ENCODE assay signal across 9 cellular contexts in genomic region chr18:55406374-55407045, GRCh38.
A peak's percentile ranks its signal among the peaks of the same experiment; 100 is the strongest.
DNase-seq lines count a peak whose midpoint lies in the region; ATAC-seq and TF ChIP-seq lines count a peak whose summit lies in the region.
"Had no signal": no experiment of that assay in that cellular context is flagged by ENCODE, and none has a peak within 500 bp of the region (broad histone marks: within the 10 kb centered on the region; RNA-seq: fewer than 3 reads in every experiment).

No MANE protein-coding gene starts in this region.

- H3K9me3 Mint-ChIP-seq in activated CD4-positive, alpha-beta memory T cell treated with anti-CD3 and anti-CD28 coated beads, Interleukin-2, amount 10 ng/mL, durations not matched to agents 7 days and 5 days = no peaks in the 10 kb centered on the region

- no peak overlapping the region for H3K9ac ChIP-seq in PC-3 (ENCODE audit: low read length)

- H3K79me2 ChIP-seq in PC-3 (ENCODE audit: low read length) = no peaks in the 10 kb centered on the region

- BruUV-seq in PC-3 (replicated peaks; lab: Mats Ljungman, UMichigan) = no TSS peak

- intact Hi-C loops in heart right ventricle (cut with DNase I) (loop anchor here in 6 of 10 donors (5.0 to 10.0 kb wide), 6 partner anchors 62 to 292 kb away; no protein-coding TSS in a partner anchor), Right ventricle myocardium inferior (cut with DNase I) (no loop called here), PC-3 (cut with micrococcal nuclease) (no loop called here), transverse colon (cut with DNase I; ENCODE audit: low total_unique reads) (loop anchor here (10.0 kb wide), 1 partner anchor 82 kb away; no protein-coding TSS in a partner anchor)

- 79 to 82% methylated on average over 18 of the region's 18 CpGs for WGBS in heart right ventricle, 2 donors
- WGBS in transverse colon (ENCODE audit: low coverage in 1 of 2), 2 donors = 78 to 79% methylated on average over 17 to 18 of the region's 18 CpGs

- H3K9me2 ChIP-seq in PC-3 (replicated peaks; ENCODE audit: low read length) = no peaks in the 10 kb centered on the region

- H2AFZ ChIP-seq in PC-3 (ENCODE audit: low read length) = 0 out of 2 replicates have a peak overlapping the region, but pooled peaks have one; percentile 41

- DNase-seq in heart right ventricle (no peak), Right ventricle myocardium inferior (ENCODE audit: missing footprints) (no peak), PC-3 (no peak), inferior parietal cortex (ENCODE audit: extremely low spot score) (peak; percentile 80), transverse colon (no peak), GM10266 (ENCODE audit: extremely low spot score) (no peak)
- DNase-seq in activated CD4-positive, alpha-beta memory T cell treated with anti-CD3 and anti-CD28 coated beads, Interleukin-2, amount 10 ng/mL, durations not matched to agents 7 days and 5 days = no peak
- DNase-seq: stimulated activated CD4-positive, alpha-beta T cell treated with anti-CD3 and anti-CD28 coated beads, Interleukin-4, amount 100 ng/mL, for 1 hour had no signal

- TF ChIP-seq CTCF in heart right ventricle (IDR thresholded peaks at IDR 0.05) (no peak), PC-3 (conservative IDR thresholded peaks at IDR 0.05; ENCODE audit: low read depth, low read length) (no peak), transverse colon (IDR thresholded peaks at IDR 0.05) (no peak), GM10266 (IDR thresholded peaks at IDR 0.05; ENCODE audit: control insufficient read depth, insufficient read depth, low read depth, missing control alignments) (no peak)

- CTCF ChIA-PET in PC-3 (lab: Charles Lee) = no interaction called here
- CTCF ChIA-PET in activated CD4-positive, alpha-beta memory T cell treated with anti-CD3 and anti-CD28 coated beads, Interleukin-2, amount 10 ng/mL, durations not matched to agents 7 days and 5 days (lab: Charles Lee) = no interaction called here

- no peak for TF ChIP-seq POLR2A in transverse colon (IDR thresholded peaks at IDR 0.05)

- no peaks in the 10 kb centered on the region for H3K36me3 ChIP-seq in heart right ventricle
- no peaks in the 10 kb centered on the region for H3K36me3 ChIP-seq in PC-3 (ENCODE audit: low read depth, low read length)
- no peaks in the 10 kb centered on the region for H3K36me3 ChIP-seq in transverse colon

- ATAC-seq in heart right ventricle = no peak
- ATAC-seq in Right ventricle myocardium inferior = no peak
- no peak for ATAC-seq in PC-3
- no peak for ATAC-seq in HG03039 (IDR thresholded peaks at IDR 0.05; ENCODE audit: unreplicated experiment)

- no peaks in the 10 kb centered on the region for H3K9me3 ChIP-seq in heart right ventricle
- H3K9me3 ChIP-seq in PC-3 (ENCODE audit: low read length) = no peaks in the 10 kb centered on the region
- H3K9me3 ChIP-seq in transverse colon = no peaks in the 10 kb centered on the region

- POLR2A ChIA-PET in PC-3 (lab: Charles Lee; ENCODE audit: unreplicated experiment) = interaction anchor here (0.7 kb wide), 1 partner anchor 356 kb away, joined by 37 read pairs; no protein-coding TSS in a partner anchor
- POLR2A ChIA-PET in activated CD4-positive, alpha-beta memory T cell treated with anti-CD3 and anti-CD28 coated beads, Interleukin-2, amount 10 ng/mL, durations not matched to agents 7 days and 5 days (lab: Charles Lee) = no interaction called here

- no peaks in the 10 kb centered on the region for H3K27me3 ChIP-seq in heart right ventricle
- no peaks in the 10 kb centered on the region for H3K27me3 ChIP-seq in PC-3 (ENCODE audit: low read length)
- H3K27me3 ChIP-seq in transverse colon = no peaks in the 10 kb centered on the region

- no peaks in the 10 kb centered on the region for H3K36me3 Mint-ChIP-seq in activated CD4-positive, alpha-beta memory T cell treated with anti-CD3 and anti-CD28 coated beads, Interleukin-2, amount 10 ng/mL, durations not matched to agents 7 days and 5 days (ENCODE audit: low read depth)

- TF ChIP-seq EP300 in transverse colon (IDR thresholded peaks at IDR 0.05; ENCODE audit: low read depth) = no peak

- H3K27ac ChIP-seq in heart right ventricle (peak overlapping the region in 9 of 10 donors; percentile 15 to 86 (median 65)), PC-3 (ENCODE audit: low read length) (no peak overlapping the region), transverse colon (peak overlapping the region in 3 of 4 donors; percentile 15 to 78 (median 57))

- H3K4me3 ChIP-seq in heart right ventricle (no peak overlapping the region), PC-3 (ENCODE audit: low read length) (no peak overlapping the region), transverse colon (no peak overlapping the region)

- H3K4me1 ChIP-seq in heart right ventricle = peaks cover 0 to 52% (median 38%) of the 10 kb centered on the region in 9 donors
- H3K4me1 ChIP-seq in PC-3 (ENCODE audit: insufficient read depth, low read length) = peaks cover 16% of the 10 kb centered on the region
- H3K4me1 ChIP-seq in transverse colon = peaks cover 0 to 14% (median 3%) of the 10 kb centered on the region in 4 donors

- no peak overlapping the region for H3K27ac Mint-ChIP-seq in activated CD4-positive, alpha-beta memory T cell treated with anti-CD3 and anti-CD28 coated beads, Interleukin-2, amount 10 ng/mL, durations not matched to agents 7 days and 5 days

- peak overlapping the region; percentile 37 for H3K4me2 ChIP-seq in PC-3 (ENCODE audit: low read length)

- H3K4me3 Mint-ChIP-seq in activated CD4-positive, alpha-beta memory T cell treated with anti-CD3 and anti-CD28 coated beads, Interleukin-2, amount 10 ng/mL, durations not matched to agents 7 days and 5 days = no peak overlapping the region

- no peaks in the 10 kb centered on the region for H4K20me1 ChIP-seq in PC-3 (ENCODE audit: low read length)

- no peaks in the 10 kb centered on the region for H3K4me1 Mint-ChIP-seq in activated CD4-positive, alpha-beta memory T cell treated with anti-CD3 and anti-CD28 coated beads, Interleukin-2, amount 10 ng/mL, durations not matched to agents 7 days and 5 days

- no peaks in the 10 kb centered on the region for H3F3A ChIP-seq in PC-3 (ENCODE audit: low read length, unreplicated experiment)

- no peaks in the 10 kb centered on the region for H3K27me3 Mint-ChIP-seq in activated CD4-positive, alpha-beta memory T cell treated with anti-CD3 and anti-CD28 coated beads, Interleukin-2, amount 10 ng/mL, durations not matched to agents 7 days and 5 days

- in situ Hi-C loops in transverse colon (cut with MboI; ENCODE audit: low pct_ligation_motif_present in 1 of 4, low pct_unique_long_range_greater_than_20kb in 1 of 4, low sequenced_read_pairs in 3 of 4) = loop anchor here (25.0 kb wide), 4 partner anchors 169 to 1156 kb away; partner anchors contain the start of gene TCF4 (in 1 of the 4)

Comparison
In these comparisons a context has a peak if more than half of its experiments do, and no peak if none do; other contexts are left out.
1. intact Hi-C loops: an anchor here in heart right ventricle (5.0 to 10.0 kb wide) and transverse colon (10.0 kb wide); none called in Right ventricle myocardium inferior and PC-3.